8 cellular contexts compared by ENCODE assay signal in genomic region chr19:47113446-47114348, GRCh38. TPM values are rescaled to one million over a fixed set of nuclear protein-coding genes. Genes with fewer than 3 reads are reported as not detected.
DNase-seq lines count a peak whose midpoint lies in the region; ATAC-seq and TF ChIP-seq lines count a peak whose summit lies in the region.

TSS of gene ZC3H4 (minus strand) at chr19:47113776. CDS start at chr19:47112584, 1,192 bp downstream.

- peaks cover 15 to 32% of the 10 kb centered on the region in 2 experiments for H3K4me1 ChIP-seq in HCT116 (ENCODE audit: control insufficient read depth in 1 of 2, insufficient read depth in 2 of 2, low read length in 2 of 2)
- peaks cover 13% of the 10 kb centered on the region for H3K4me1 ChIP-seq in cardiac muscle cell (ENCODE audit: low read depth)
- H3K4me1 ChIP-seq in parathyroid adenoma, result peaks cover 13% of the 10 kb centered on the region
- peaks cover 0 to 22% (median 3%) of the 10 kb centered on the region in 4 donors for H3K4me1 ChIP-seq in tibial artery

- no peaks in the 10 kb centered on the region for H3K9me2 ChIP-seq in HCT116 (ENCODE audit: insufficient read depth)

- TF ChIP-seq POLR2A in HCT116 (IDR thresholded peaks at IDR 0.05; ENCODE audit: borderline replicate concordance, extremely low read depth, insufficient read depth, insufficient read length), result no peak

- peak; percentile 69 for ATAC-seq in HCT116

- H2AFZ ChIP-seq in HCT116 (ENCODE audit: low read depth, low read length, poor library complexity, severe bottlenecking) (no peak within 1 kb of the TSS), parathyroid adenoma (peak within 1 kb of the TSS; percentile 79)

- H3K4me3 ChIP-seq in HCT116 (replicated peaks in 1 of 2; ENCODE audit: low read depth in 1 of 2, low read length in 2 of 2) (peak within 1 kb of the TSS; percentile 87 to 94), cardiac muscle cell (peak within 1 kb of the TSS; percentile 82), parathyroid adenoma (ENCODE audit: low read depth, low read length) (peak within 1 kb of the TSS; percentile 99), tibial artery (peak within 1 kb of the TSS; percentile 83 to 88)

- peak within 1 kb of the TSS; percentile 100 for H3K27ac ChIP-seq in HCT116 (ENCODE audit: low read depth, low read length)
- peak within 1 kb of the TSS; percentile 98 for H3K27ac ChIP-seq in adipose tissue (ENCODE audit: low read depth, low read length)
- peak within 1 kb of the TSS; percentile 100 for H3K27ac ChIP-seq in cardiac muscle cell
- H3K27ac ChIP-seq in parathyroid adenoma, result peak within 1 kb of the TSS; percentile 99
- H3K27ac ChIP-seq in tibial artery, result peak within 1 kb of the TSS; percentile 98 to 99

- H4K20me1 ChIP-seq in HCT116 (ENCODE audit: insufficient read depth), result no peaks in the 10 kb centered on the region

- peaks cover 2 to 12% of the 10 kb centered on the region in 2 experiments; a peak in 1 of 4 replicates for H3K36me3 ChIP-seq in HCT116 (ENCODE audit: control insufficient read depth in 1 of 2, insufficient read depth in 2 of 2, low read length in 2 of 2)
- H3K36me3 ChIP-seq in cardiac muscle cell, result no peaks in the 10 kb centered on the region
- no peaks in the 10 kb centered on the region for H3K36me3 ChIP-seq in parathyroid adenoma (ENCODE audit: control insufficient read depth, insufficient read depth, low read length)
- no peaks in the 10 kb centered on the region for H3K36me3 ChIP-seq in tibial artery

- POLR2A ChIA-PET in HCT116 (lab: Charles Lee), result interaction anchor here (0.7 to 2.6 kb wide), 20 partner anchors 9 to 315 kb away, joined by 3 to 27 read pairs (median 6); partner anchors contain the start of genes CCDC9, INAFM1 and SAE1

- CTCF ChIA-PET in HCT116 (lab: Charles Lee), result interaction anchor here (0.6 to 1.6 kb wide), 9 partner anchors 7 to 235 kb away, joined by 3 to 9 read pairs (median 4); no protein-coding TSS in a partner anchor

- no peak for TF ChIP-seq CTCF in HCT116 (IDR thresholded peaks at IDR 0.05 in 2 of 3, conservative IDR thresholded peaks at IDR 0.05 in 1 of 3; ENCODE audit: borderline replicate concordance in 1 of 3, insufficient read depth in 1 of 3, low read depth in 2 of 3, low read length in 2 of 3)
- TF ChIP-seq CTCF in cardiac muscle cell (IDR thresholded peaks at IDR 0.05; ENCODE audit: low read depth, low read length), result no peak
- TF ChIP-seq CTCF in parathyroid adenoma (IDR thresholded peaks at IDR 0.05), result no peak
- peak in 1 of 2 experiments; percentile 22 for TF ChIP-seq CTCF in tibial artery (IDR thresholded peaks at IDR 0.05)

- H3K9ac ChIP-seq in HCT116 (ENCODE audit: low read length) (peak within 1 kb of the TSS; percentile 100), parathyroid adenoma (peak within 1 kb of the TSS; percentile 100)

- no peaks in the 10 kb centered on the region for H3K9me3 ChIP-seq in HCT116 (ENCODE audit: control insufficient read depth in 1 of 2, insufficient read depth in 1 of 2, low read depth in 1 of 2, low read length in 2 of 2)
- no peaks in the 10 kb centered on the region for H3K9me3 ChIP-seq in cardiac muscle cell (ENCODE audit: low read depth)
- no peaks in the 10 kb centered on the region for H3K9me3 ChIP-seq in parathyroid adenoma (ENCODE audit: control insufficient read depth, low read length)
- no peaks in the 10 kb centered on the region for H3K9me3 ChIP-seq in tibial artery

- WGBS in adipose tissue, 3 donors, result 2 to 6% (median 3%) methylated on average over 36 of the region's 36 CpGs

- H3K27me3 ChIP-seq in HCT116 (ENCODE audit: insufficient read depth, low read length) (no peaks in the 10 kb centered on the region), cardiac muscle cell (no peaks in the 10 kb centered on the region), parathyroid adenoma (ENCODE audit: control insufficient read depth, insufficient read depth, low read length) (no peaks in the 10 kb centered on the region), tibial artery (no peaks in the 10 kb centered on the region)

- BruUV-seq in HCT116 (replicated peaks; lab: Mats Ljungman, UMichigan), result TSS peak; percentile 97

- peak within 1 kb of the TSS; percentile 81 for H3K4me2 ChIP-seq in HCT116 (ENCODE audit: low read length)
- peak within 1 kb of the TSS; percentile 98 for H3K4me2 ChIP-seq in parathyroid adenoma (ENCODE audit: low read length)

- TF ChIP-seq RAD21 in HCT116 (IDR thresholded peaks at IDR 0.05; ENCODE audit: low read depth), result no peak

- DNase-seq in DMS114 treated with DMSO at 0.1 percent for 48 hours (lab: John Stamatoyannopoulos, UW; ENCODE audit: unreplicated experiment) (peak; percentile 57), HCT116 (ENCODE audit: low read depth, low spot score) (peak; percentile 90), NCI-H1694 (lab: John Stamatoyannopoulos, UW) (peak; percentile 94), T-helper 1 cell (peak; percentile 87 to 97 (median 92)), cardiac muscle cell (ENCODE audit: low read depth in 1 of 2, low spot score in 1 of 2) (peak; percentile 92 to 96), tibial artery (peak; percentile 93 to 97)

- intact Hi-C loops in HCT116 (cut with micrococcal nuclease) (no loop called here), tibial artery (cut with DNase I; ENCODE audit: low total_unique reads) (no loop called here)

- H3K79me2 ChIP-seq in HCT116 (ENCODE audit: insufficient read depth, low read length), result peaks cover 27% of the 10 kb centered on the region
- peaks cover 6% of the 10 kb centered on the region for H3K79me2 ChIP-seq in parathyroid adenoma

- RAD21 ChIA-PET in HCT116 (lab: Charles Lee; ENCODE audit: low non-redundant PET in 1 of 2, low total read pairs in 2 of 2, uncharacterized antibody in 2 of 2, unreplicated experiment in 2 of 2), result interaction anchor here (0.8 to 1.2 kb wide), 3 partner anchors 33 to 131 kb away, joined by 3 read pairs; no protein-coding TSS in a partner anchor

TF ChIP-seq in HCT116, 20 proteins besides CTCF, POLR2A, EP300 and RAD21 (continues in another document):
- TF ChIP-seq JUND (IDR thresholded peaks at IDR 0.05) (peak; percentile 68), EGR1 (IDR thresholded peaks at IDR 0.05; ENCODE audit: low read depth) (no peak), MAX (IDR thresholded peaks at IDR 0.05) (no peak), SP1 (IDR thresholded peaks at IDR 0.05; ENCODE audit: low read depth) (peak; percentile 43; the same call in 1 of the 2 replicates), EZH2 (IDR thresholded peaks at IDR 0.05) (no peak), POLR2AphosphoS5 (IDR thresholded peaks at IDR 0.05; ENCODE audit: low read depth, low read length) (peak; percentile 90), ZNF274 (IDR thresholded peaks at IDR 0.05; ENCODE audit: low read depth, low read length) (no peak), SRF (IDR thresholded peaks at IDR 0.05; ENCODE audit: low read depth) (no peak), YY1 (IDR thresholded peaks at IDR 0.05; ENCODE audit: extremely low read depth, insufficient replicate concordance, low read depth, low read length) (no peak), SIN3A (IDR thresholded peaks at IDR 0.05; ENCODE audit: low read depth) (no peak), EZH2phosphoT487 (IDR thresholded peaks at IDR 0.05; ENCODE audit: borderline replicate concordance) (no peak), REST (IDR thresholded peaks at IDR 0.05; ENCODE audit: low read depth) (no peak), FOSL1 (IDR thresholded peaks at IDR 0.05; ENCODE audit: low read depth) (no peak), CEBPB (IDR thresholded peaks at IDR 0.05; ENCODE audit: low read depth) (no peak), CBX3 (IDR thresholded peaks at IDR 0.05; ENCODE audit: low read depth) (no peak)

RNA-seq across cellular contexts. Expression of gene ZC3H4, which starts in this region (rescaled TPM):
- total RNA-seq in HCT116 (2021; ENCODE audit: unreplicated experiment) (45.1 TPM), cardiac muscle cell (23.2 and 34.6 TPM in 2 replicates)
- polyA plus RNA-seq in HCT116 (2012), result 14.0 and 16.4 TPM in 2 replicates
- polyA plus RNA-seq in adipose tissue (10 to 100 TPM in 1 of 3 donors, 1 to 10 TPM in 2; 7.1 to 17.9 (median 9.5) TPM), cardiac muscle cell (4.2 and 5.0 TPM in 2 replicates)

Comparison
In these comparisons a context has a peak if more than half of its experiments do, and no peak if none do; other contexts are left out.
1. Peak in every context shown above with its lines: DNase-seq, ATAC-seq, H3K4me3 ChIP-seq and H3K27ac ChIP-seq.